7 cellular contexts compared by ENCODE assay signal in the genomic region with DNA sequence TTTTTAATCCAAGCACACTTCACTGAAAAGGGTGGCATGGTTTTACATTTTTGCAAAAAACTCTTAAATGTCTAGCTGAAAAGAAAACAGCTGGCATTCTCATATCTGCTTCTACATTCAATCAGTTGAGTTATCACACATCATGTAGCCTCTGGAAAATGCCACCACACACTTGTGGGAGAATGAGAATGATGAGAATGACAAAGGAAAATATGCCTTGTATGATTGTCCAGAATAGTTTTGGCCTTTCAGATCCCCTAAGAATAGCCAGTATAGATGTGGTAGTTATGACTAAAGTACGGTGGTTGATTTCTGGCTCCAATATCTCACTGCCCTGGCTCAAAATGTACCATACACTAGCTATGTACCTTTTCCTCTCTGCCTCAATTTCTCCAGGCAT.
"Had no signal": no experiment of that assay in that cellular context is flagged by ENCODE, and none has a peak within 500 bp of the region (broad histone marks: within the 10 kb centered on the region; RNA-seq: fewer than 3 reads in every experiment).

No MANE protein-coding gene starts in this region.

- H3K9me3 Mint-ChIP-seq: HFFc6, IgD-negative memory B cell had no signal

- H3K4me3 Mint-ChIP-seq: HFFc6, IgD-negative memory B cell had no signal

- H3K36me3 ChIP-seq: HAP-1 had no signal

- H3K4me1 Mint-ChIP-seq: IgD-negative memory B cell had no signal

- H3K27ac ChIP-seq: GM23248, HL-60 had no signal

- H3K27ac Mint-ChIP-seq: HFFc6, IgD-negative memory B cell had no signal

- H3K4me3 ChIP-seq: GM23248, HAP-1 had no signal

- H3K9ac ChIP-seq: GM23248 had no signal

- H3K9me3 ChIP-seq: HAP-1 had no signal

- DNase-seq: GM23248, GOT3, H7, HFFc6 had no signal

- H3K36me3 Mint-ChIP-seq: IgD-negative memory B cell had no signal

- H3K4me1 ChIP-seq: HAP-1 had no signal

- H2AFZ ChIP-seq: GM23248 had no signal
